26 cellular contexts compared by ENCODE assay signal in genomic region chr3:20912406-20912805, GRCh38.
"Had no signal": no experiment of that assay in that cellular context is flagged by ENCODE, and none has a peak within 500 bp of the region (broad histone marks: within the 10 kb centered on the region; RNA-seq: fewer than 3 reads in every experiment).

No MANE protein-coding gene starts in this region.

- H3K4me3 ChIP-seq: left ventricle myocardium inferior, lung, neural progenitor cell, psoas muscle, right atrium auricular region, right lobe of liver, smooth muscle cell, stomach, testis, thyroid gland, transverse colon, upper lobe of left lung, vagina had no signal

- H3K36me3 ChIP-seq: left ventricle myocardium inferior, neural progenitor cell, neutrophil, right atrium auricular region, right lobe of liver, stomach, thyroid gland, transverse colon, upper lobe of left lung, vagina had no signal

- H3K4me1 Mint-ChIP-seq: immature natural killer cell; naive B cell; natural killer cell; nephron progenitor cell; stimulated activated naive B cell treated with anti-CD40 and anti-IgM and Interleukin-4, amounts not matched to agents 10 μg/mL and 1 μg/mL and 100 μg/mL, for 72 hours had no signal

- DNase-seq: hypothalamus; immature natural killer cell; left ventricle myocardium inferior; mesendoderm; naive B cell; natural killer cell; nephron progenitor cell; occipital lobe; psoas muscle; right lobe of liver; stimulated activated CD4-positive, alpha-beta T cell treated with anti-CD3 and anti-CD28 coated beads, Interleukin-1b, Interleukin-23, amount 100 ng/mL, for 48 hours; stimulated activated CD4-positive, alpha-beta T cell treated with anti-CD3 and anti-CD28 coated beads, Interleukin-2, amount 100 ng/mL, for 48 hours; stimulated activated naive B cell treated with anti-CD40 and anti-IgM and Interleukin-4, amounts not matched to agents 10 μg/mL and 1 μg/mL and 100 μg/mL, for 72 hours; stimulated activated naive CD8-positive, alpha-beta T cell treated with anti-CD3 and anti-CD28 coated beads, Interleukin-15, Interleukin-2, amounts not matched to agents 100 U/mL and 50 U/mL, for 24 hours; stomach; testis; thyroid gland; transverse colon; upper lobe of left lung had no signal

- H3K27me3 Mint-ChIP-seq: naive B cell; stimulated activated naive B cell treated with anti-CD40 and anti-IgM and Interleukin-4, amounts not matched to agents 10 μg/mL and 1 μg/mL and 100 μg/mL, for 72 hours had no signal

- H3K9me3 Mint-ChIP-seq: mesothelial cell of epicardium, nephron progenitor cell, neural progenitor cell had no signal

- H3K27me3 ChIP-seq: neural progenitor cell, neutrophil, right atrium auricular region, right lobe of liver, stomach, testis, thyroid gland, transverse colon, upper lobe of left lung, vagina had no signal

- H3K4me3 Mint-ChIP-seq: immature natural killer cell; mesothelial cell of epicardium; naive B cell; natural killer cell; nephron progenitor cell; neural progenitor cell; stimulated activated naive B cell treated with anti-CD40 and anti-IgM and Interleukin-4, amounts not matched to agents 10 μg/mL and 1 μg/mL and 100 μg/mL, for 72 hours had no signal

- H3K27ac Mint-ChIP-seq: immature natural killer cell; mesothelial cell of epicardium; naive B cell; natural killer cell; nephron progenitor cell; neural progenitor cell; stimulated activated naive B cell treated with anti-CD40 and anti-IgM and Interleukin-4, amounts not matched to agents 10 μg/mL and 1 μg/mL and 100 μg/mL, for 72 hours had no signal

- H3K36me3 Mint-ChIP-seq: immature natural killer cell; mesothelial cell of epicardium; neural progenitor cell; stimulated activated naive B cell treated with anti-CD40 and anti-IgM and Interleukin-4, amounts not matched to agents 10 μg/mL and 1 μg/mL and 100 μg/mL, for 72 hours had no signal
